Comparison of ENCODE assay signal across 8 cellular contexts in the genomic region with DNA sequence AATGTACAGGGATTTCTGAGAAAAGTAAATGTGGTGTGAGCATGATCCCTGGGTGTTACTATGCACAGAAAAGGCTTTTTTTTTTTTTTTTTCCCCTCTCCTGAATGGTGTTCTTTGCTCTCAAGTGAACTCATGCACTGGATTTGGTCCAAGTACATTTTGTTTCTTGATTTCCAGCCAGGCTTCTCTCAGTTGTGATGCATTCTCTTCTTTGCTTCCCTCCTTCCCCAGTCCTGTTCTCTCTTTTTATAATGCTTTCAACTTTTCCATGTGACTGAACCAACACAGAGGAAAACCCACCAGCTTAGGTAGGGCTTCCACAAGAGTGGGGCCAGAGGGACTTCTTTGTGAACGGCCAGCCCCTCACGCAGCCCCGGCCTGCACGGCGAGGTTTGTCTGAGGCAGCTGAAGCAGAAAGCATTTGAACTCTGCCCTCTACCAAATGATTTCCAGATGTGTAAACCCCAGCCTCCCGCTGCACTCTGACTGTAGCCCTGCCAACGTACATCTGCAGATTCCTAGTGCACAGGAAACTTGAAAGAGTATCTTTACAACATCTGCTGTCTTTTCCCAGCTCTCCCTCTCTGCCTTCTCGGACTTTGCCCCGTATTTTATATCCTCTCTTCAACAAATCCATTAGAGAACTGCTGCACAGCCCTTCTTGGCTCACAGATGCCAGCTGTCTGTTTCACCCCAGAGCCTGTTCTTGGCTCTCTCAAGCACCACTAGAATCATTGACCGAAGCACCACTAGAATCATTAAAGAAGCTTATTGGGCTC.
DNase-seq lines count a peak whose midpoint lies in the region; ATAC-seq, FAIRE-seq and TF ChIP-seq lines count a peak whose summit lies in the region.

No MANE protein-coding gene starts in this region.

- POLR2A ChIA-PET in endothelial cell of umbilical vein (lab: Charles Lee) = no interaction called here

- H3K36me3 ChIP-seq in endothelial cell of umbilical vein (ENCODE audit: control insufficient read depth in 2 of 2, extremely low read depth in 1 of 2, insufficient read depth in 2 of 2, low read length in 2 of 2) (no peaks in the 10 kb centered on the region), mucosa of descending colon (ENCODE audit: low read depth) (no peaks in the 10 kb centered on the region), aorta (ENCODE audit: control insufficient read depth in 1 of 2, insufficient read depth in 2 of 2, low read length in 1 of 2) (no peaks in the 10 kb centered on the region)

- H3K4me3 ChIP-seq in endothelial cell of umbilical vein (replicated peaks in 1 of 3; ENCODE audit: insufficient read depth in 1 of 3, low read depth in 1 of 3, low read length in 3 of 3) (peak overlapping the region in 1 of 3 experiments; percentile 30), mucosa of descending colon (no peak overlapping the region), aorta (ENCODE audit: low read length in 2 of 2) (no peak overlapping the region)

- H3K4me1 ChIP-seq in endothelial cell of umbilical vein (ENCODE audit: control insufficient read depth, extremely low read depth, insufficient read depth, low read length) = peaks cover 25% of the 10 kb centered on the region
- peaks cover 21% of the 10 kb centered on the region for H3K4me1 ChIP-seq in mucosa of descending colon (ENCODE audit: low read depth)
- H3K4me1 ChIP-seq in aorta (ENCODE audit: control insufficient read depth in 1 of 2, insufficient read depth in 2 of 2, low read length in 2 of 2) = peaks cover 13 to 17% of the 10 kb centered on the region in 2 donors

- dilution Hi-C loops in endothelial cell of umbilical vein (cut with MboI; ENCODE audit: extremely low pct_ligation_motif_present, low sequenced_read_pairs) = no loop called here

- H3K27me3 ChIP-seq in endothelial cell of umbilical vein (ENCODE audit: control insufficient read depth in 2 of 2, insufficient read depth in 2 of 2, low read length in 2 of 2) (no peaks in the 10 kb centered on the region), aorta (ENCODE audit: control insufficient read depth in 1 of 2, insufficient read depth in 2 of 2, low read length in 1 of 2) (no peaks in the 10 kb centered on the region)

- no peak for TF ChIP-seq CTCF in AG09319 (IDR thresholded peaks at IDR 0.05; ENCODE audit: low read depth, low read length)
- TF ChIP-seq CTCF in endothelial cell of umbilical vein (IDR thresholded peaks at IDR 0.05; ENCODE audit: extremely low read depth in 1 of 2, insufficient read depth in 1 of 2, low read depth in 1 of 2, low read length in 2 of 2) = no peak
- TF ChIP-seq CTCF in mucosa of descending colon (IDR thresholded peaks at IDR 0.05) = no peak

- H3K79me2 ChIP-seq in endothelial cell of umbilical vein (ENCODE audit: control insufficient read depth, insufficient read depth, low read length) = no peaks in the 10 kb centered on the region

- no peaks in the 10 kb centered on the region for H4K20me1 ChIP-seq in endothelial cell of umbilical vein (replicated peaks; ENCODE audit: control insufficient read depth, extremely low read depth, insufficient read depth, low read length)

- H3K27ac ChIP-seq in endothelial cell of umbilical vein (ENCODE audit: insufficient read depth, low read depth, low read length) (peak overlapping the region; percentile 78), aorta (ENCODE audit: low read depth in 1 of 2, low read length in 2 of 2) (peak overlapping the region; percentile 91 to 97)

- ATAC-seq in mucosa of descending colon (peak; percentile 93), aorta (ENCODE audit: low FRiP score) (peak; percentile 89), HG03108 (IDR thresholded peaks at IDR 0.05; ENCODE audit: unreplicated experiment) (no peak), HG03196 (IDR thresholded peaks at IDR 0.05; ENCODE audit: unreplicated experiment) (no peak)

- H3K9me3 ChIP-seq in endothelial cell of umbilical vein (replicated peaks; ENCODE audit: control insufficient read depth, insufficient read depth, low read length) (no peaks in the 10 kb centered on the region), mucosa of descending colon (no peaks in the 10 kb centered on the region), aorta (ENCODE audit: control insufficient read depth, low read length) (no peaks in the 10 kb centered on the region)

- peak overlapping the region; percentile 76 for H3K4me2 ChIP-seq in endothelial cell of umbilical vein (ENCODE audit: insufficient read depth, low read length)

- peak overlapping the region; percentile 92 for H2AFZ ChIP-seq in endothelial cell of umbilical vein (ENCODE audit: low read depth, low read length)

- TF ChIP-seq POLR2A in endothelial cell of umbilical vein (IDR thresholded peaks at IDR 0.05; ENCODE audit: low read depth, low read length) = no peak

- DNase-seq in AG09319 (ENCODE audit: extremely low read depth, low read depth) (peak; percentile 91), NCI-H2171 treated with DMSO at 0.1 percent for 48 hours (lab: John Stamatoyannopoulos, UW) (peak; percentile 64), endothelial cell of umbilical vein (ENCODE audit: low read depth, low spot score) (peak; percentile 84), mucosa of descending colon (peak; percentile 63 to 71 (median 70)), aorta (peak; percentile 57 to 80), T-helper 9 cell (no peak)

- FAIRE-seq in endothelial cell of umbilical vein (lab: Jason Lieb, UNC) = peak; percentile 86

- intact Hi-C loops in endothelial cell of umbilical vein (cut with micrococcal nuclease) = loop anchor here (1.0 kb wide), 1 partner anchor 33 kb away; no protein-coding TSS in a partner anchor
- intact Hi-C loops in mucosa of descending colon (cut with DNase I, micrococcal nuclease) = no loop called here
- intact Hi-C loops in aorta (cut with DNase I) = no loop called here

- CTCF ChIA-PET in endothelial cell of umbilical vein (lab: Charles Lee) = interaction anchor here (0.9 to 2.1 kb wide), 7 partner anchors 22 to 1004 kb away, joined by 3 to 9 read pairs (median 4); no protein-coding TSS in a partner anchor

- H3K9me1 ChIP-seq in endothelial cell of umbilical vein (replicated peaks; ENCODE audit: control insufficient read depth, extremely low read depth, insufficient read depth, low read length) = no peaks in the 10 kb centered on the region

- 2 to 4% methylated on average over 10 of the region's 10 CpGs for WGBS in aorta, 2 donors

- H3K9ac ChIP-seq in endothelial cell of umbilical vein (replicated peaks; ENCODE audit: extremely low read depth, insufficient read depth, low read length) = peak overlapping the region; percentile 46

- BruUV-seq in endothelial cell of umbilical vein (replicated peaks; lab: Mats Ljungman, UMichigan) = no TSS peak

TF ChIP-seq in endothelial cell of umbilical vein, 7 proteins besides CTCF, POLR2A, EP300 and RAD21:
- TF ChIP-seq MYC (IDR thresholded peaks at IDR 0.05; ENCODE audit: low read depth, low read length) (no peak), FOS (IDR thresholded peaks at IDR 0.05; ENCODE audit: borderline replicate concordance, insufficient read depth, low read length) (peak; percentile 28), JUN (IDR thresholded peaks at IDR 0.05; ENCODE audit: borderline replicate concordance, insufficient read depth, insufficient read length, low read depth) (no peak)

Comparison
In these comparisons a context has a peak if more than half of its experiments do, and no peak if none do; other contexts are left out.
1. ATAC-seq: peak in mucosa of descending colon (single experiment) and aorta (single experiment); none in HG03108 (single experiment) and HG03196 (single experiment).